In genomic region chr3:9797196-9797945, GRCh38 we compare ENCODE assay signal across 1 cellular context.
TF ChIP-seq lines count a peak whose summit lies in the region.

No MANE protein-coding gene starts in this region.

TF ChIP-seq in endothelial cell of umbilical vein, 7 proteins besides CTCF, POLR2A, EP300 and RAD21:
- no peak for TF ChIP-seq GATA2 (IDR thresholded peaks at IDR 0.05; ENCODE audit: insufficient read depth, insufficient read length, low read depth, low read length)
- no peak for TF ChIP-seq MYC (IDR thresholded peaks at IDR 0.05; ENCODE audit: low read depth, low read length)
